Comparison of ENCODE assay signal across 24 cellular contexts in the genomic region with DNA sequence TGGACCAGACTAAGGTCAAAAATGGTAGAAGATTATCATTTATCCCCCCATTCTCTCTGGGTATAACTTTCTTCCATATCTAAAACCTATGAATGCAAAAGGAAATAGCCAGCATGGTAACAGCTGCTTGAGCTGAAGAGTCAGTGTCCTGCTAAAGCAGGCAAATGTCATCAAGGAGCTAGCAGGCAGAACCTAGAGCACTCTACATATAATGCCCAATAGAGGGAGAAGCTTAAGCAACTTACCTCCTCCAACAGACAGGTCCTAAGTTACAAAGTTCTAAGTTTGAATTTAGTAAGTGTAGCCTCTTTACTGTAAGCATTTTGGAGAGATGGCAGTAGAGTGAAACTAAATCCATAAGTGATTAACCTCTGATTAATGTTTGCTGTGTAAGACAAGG. TPM values are rescaled to one million over a fixed set of nuclear protein-coding genes. Genes with fewer than 3 reads are reported as not detected.
DNase-seq lines count a peak whose midpoint lies in the region; ATAC-seq and TF ChIP-seq lines count a peak whose summit lies in the region.
"Had no signal": no experiment of that assay in that cellular context is flagged by ENCODE, and none has a peak within 500 bp of the region (broad histone marks: within the 10 kb centered on the region; RNA-seq: fewer than 3 reads in every experiment).

No MANE protein-coding gene starts in this region.

- CTCF ChIA-PET in HCT116 (lab: Charles Lee), result no interaction called here

- no peak overlapping the region for H3K27ac ChIP-seq in CD4-positive, CD25-positive, alpha-beta regulatory T cell (ENCODE audit: insufficient read depth, low read length, poor library complexity, severe bottlenecking)
- H3K27ac ChIP-seq in HCT116 (ENCODE audit: low read depth, low read length) (no peak overlapping the region), coronary artery (peak overlapping the region in 1 of 2 donors; percentile 54), colonic mucosa (no peak overlapping the region)
- H3K27ac ChIP-seq: brain microvascular endothelial cell, epithelial cell of prostate, SJCRH30 had no signal

- H3K27me3 Mint-ChIP-seq in CD4-positive, CD25-positive, alpha-beta regulatory T cell, result no peaks in the 10 kb centered on the region
- H3K27me3 Mint-ChIP-seq in nephron (ENCODE audit: low read depth), result no peaks in the 10 kb centered on the region
- no peaks in the 10 kb centered on the region for H3K27me3 Mint-ChIP-seq in activated naive CD8-positive, alpha-beta T cell treated with anti-CD3 and anti-CD28 coated beads, Interleukin-2, amount 50 U/mL, for 24 hours
- H3K27me3 Mint-ChIP-seq: activated naive CD8-positive, alpha-beta T cell treated with anti-CD3 and anti-CD28 coated beads for 36 hours had no signal

- H3K79me2 ChIP-seq in HCT116 (ENCODE audit: insufficient read depth, low read length), result peaks cover 98% of the 10 kb centered on the region

- peak overlapping the region; percentile 21 for H3K4me3 ChIP-seq in CD4-positive, CD25-positive, alpha-beta regulatory T cell (ENCODE audit: low read depth, low read length)
- H3K4me3 ChIP-seq in HCT116 (replicated peaks in 1 of 2; ENCODE audit: low read depth in 1 of 2, low read length in 2 of 2), result no peak overlapping the region
- peak overlapping the region; percentile 12 for H3K4me3 ChIP-seq in coronary artery
- H3K4me3 ChIP-seq in colonic mucosa, result no peak overlapping the region
- H3K4me3 ChIP-seq: SJCRH30 had no signal

- H3K4me1 Mint-ChIP-seq in CD4-positive, CD25-positive, alpha-beta regulatory T cell, result peaks cover 27 to 79% (median 52%) of the 10 kb centered on the region in 4 donors
- peaks cover 42% of the 10 kb centered on the region for H3K4me1 Mint-ChIP-seq in nephron
- peaks cover 63% of the 10 kb centered on the region for H3K4me1 Mint-ChIP-seq in activated naive CD8-positive, alpha-beta T cell treated with anti-CD3 and anti-CD28 coated beads, Interleukin-2, amount 50 U/mL, for 24 hours

- BruUV-seq in HCT116 (replicated peaks; lab: Mats Ljungman, UMichigan), result no TSS peak

- ATAC-seq in CD4-positive, CD25-positive, alpha-beta regulatory T cell (ENCODE audit: low read depth in 2 of 2), result no peak
- peak; percentile 28; the same call in 1 of the 2 replicates for ATAC-seq in HCT116
- no peak for ATAC-seq in GM21360 (IDR thresholded peaks at IDR 0.05; ENCODE audit: unreplicated experiment)
- ATAC-seq in activated naive CD8-positive, alpha-beta T cell treated with anti-CD3 and anti-CD28 coated beads, Interleukin-2, amount 50 U/mL, for 24 hours, result no peak

- no peak overlapping the region for H3K4me2 ChIP-seq in HCT116 (ENCODE audit: low read length)

- intact Hi-C loops in HCT116 (cut with micrococcal nuclease), result no loop called here
- intact Hi-C loops in colonic mucosa (cut with DNase I), result no loop called here

- H3K4me1 ChIP-seq in CD4-positive, CD25-positive, alpha-beta regulatory T cell (ENCODE audit: control insufficient read depth, insufficient read depth, low read length, poor library complexity, severe bottlenecking), result peaks cover 40% of the 10 kb centered on the region
- peaks cover 30 to 33% of the 10 kb centered on the region in 2 experiments for H3K4me1 ChIP-seq in HCT116 (ENCODE audit: control insufficient read depth in 1 of 2, insufficient read depth in 2 of 2, low read length in 2 of 2)
- peaks cover 6% of the 10 kb centered on the region for H3K4me1 ChIP-seq in colonic mucosa

- RAD21 ChIA-PET in HCT116 (lab: Charles Lee; ENCODE audit: low non-redundant PET in 1 of 2, low total read pairs in 2 of 2, uncharacterized antibody in 2 of 2, unreplicated experiment in 2 of 2), result no interaction called here

- no peak overlapping the region for H2AFZ ChIP-seq in HCT116 (ENCODE audit: low read depth, low read length, poor library complexity, severe bottlenecking)

- peaks cover 3% of the 10 kb centered on the region for H3K36me3 ChIP-seq in CD4-positive, CD25-positive, alpha-beta regulatory T cell (ENCODE audit: control insufficient read depth, insufficient read depth, low read length)
- no peaks in the 10 kb centered on the region for H3K36me3 ChIP-seq in HCT116 (ENCODE audit: control insufficient read depth in 1 of 2, insufficient read depth in 2 of 2, low read length in 2 of 2)
- H3K36me3 ChIP-seq in colonic mucosa, result no peaks in the 10 kb centered on the region
- H3K36me3 ChIP-seq: brain microvascular endothelial cell, SJCRH30 had no signal

- H3K9me3 ChIP-seq in CD4-positive, CD25-positive, alpha-beta regulatory T cell (ENCODE audit: control insufficient read depth in 2 of 2, low read length in 2 of 2), result no peaks in the 10 kb centered on the region
- H3K9me3 ChIP-seq in HCT116 (ENCODE audit: control insufficient read depth in 1 of 2, insufficient read depth in 1 of 2, low read depth in 1 of 2, low read length in 2 of 2), result no peaks in the 10 kb centered on the region
- no peaks in the 10 kb centered on the region for H3K9me3 ChIP-seq in colonic mucosa
- H3K9me3 ChIP-seq: SJCRH30 had no signal

- peaks cover 13% of the 10 kb centered on the region; the same call in 1 of the 2 replicates for H4K20me1 ChIP-seq in HCT116 (ENCODE audit: insufficient read depth)

- no peak for TF ChIP-seq POLR2A in HCT116 (IDR thresholded peaks at IDR 0.05; ENCODE audit: borderline replicate concordance, extremely low read depth, insufficient read depth, insufficient read length)

- TF ChIP-seq RAD21 in HCT116 (IDR thresholded peaks at IDR 0.05; ENCODE audit: low read depth), result no peak

- TF ChIP-seq CTCF in HCT116 (IDR thresholded peaks at IDR 0.05 in 2 of 3, conservative IDR thresholded peaks at IDR 0.05 in 1 of 3; ENCODE audit: borderline replicate concordance in 1 of 3, insufficient read depth in 1 of 3, low read depth in 2 of 3, low read length in 2 of 3) (no peak), coronary artery (IDR thresholded peaks at IDR 0.05) (no peak), nephron (IDR thresholded peaks at IDR 0.05; ENCODE audit: unreplicated experiment in 3 of 3) (no peak), colonic mucosa (IDR thresholded peaks at IDR 0.05) (no peak)

- no peaks in the 10 kb centered on the region for H3K9me3 Mint-ChIP-seq in CD4-positive, CD25-positive, alpha-beta regulatory T cell
- H3K9me3 Mint-ChIP-seq in nephron, result no peaks in the 10 kb centered on the region
- no peaks in the 10 kb centered on the region for H3K9me3 Mint-ChIP-seq in activated naive CD8-positive, alpha-beta T cell treated with anti-CD3 and anti-CD28 coated beads, Interleukin-2, amount 50 U/mL, for 24 hours
- H3K9me3 Mint-ChIP-seq: activated naive CD8-positive, alpha-beta T cell treated with anti-CD3 and anti-CD28 coated beads for 36 hours; T-helper 1 cell treated with Interleukin-12 subunit alpha and Interleukin-12 subunit beta and Interleukin-4 antibody, amounts not matched to agents 30 μg/mL and 1 μg/mL, for 36 hours had no signal

- peak overlapping the region; percentile 8 to 82 (median 42) for H3K4me3 Mint-ChIP-seq in CD4-positive, CD25-positive, alpha-beta regulatory T cell
- no peak overlapping the region for H3K4me3 Mint-ChIP-seq in nephron
- H3K4me3 Mint-ChIP-seq in activated naive CD8-positive, alpha-beta T cell treated with anti-CD3 and anti-CD28 coated beads, Interleukin-2, amount 50 U/mL, for 24 hours, result no peak overlapping the region
- H3K4me3 Mint-ChIP-seq: activated naive CD8-positive, alpha-beta T cell treated with anti-CD3 and anti-CD28 coated beads for 36 hours; T-helper 1 cell treated with Interleukin-12 subunit alpha and Interleukin-12 subunit beta and Interleukin-4 antibody, amounts not matched to agents 30 μg/mL and 1 μg/mL, for 36 hours had no signal

- no peak overlapping the region for H3K9ac ChIP-seq in HCT116 (ENCODE audit: low read length)
- H3K9ac ChIP-seq in colonic mucosa (ENCODE audit: low read depth in 2 of 2, low read length in 2 of 2), result no peak overlapping the region

- H3K27ac Mint-ChIP-seq in CD4-positive, CD25-positive, alpha-beta regulatory T cell, result peak overlapping the region in 1 of 3 donors; percentile 8
- peak overlapping the region; percentile 5 to 79 (median 72) for H3K27ac Mint-ChIP-seq in nephron
- no peak overlapping the region for H3K27ac Mint-ChIP-seq in activated naive CD8-positive, alpha-beta T cell treated with anti-CD3 and anti-CD28 coated beads, Interleukin-2, amount 50 U/mL, for 24 hours
- H3K27ac Mint-ChIP-seq: activated naive CD8-positive, alpha-beta T cell treated with anti-CD3 and anti-CD28 coated beads for 36 hours; T-helper 1 cell treated with Interleukin-12 subunit alpha and Interleukin-12 subunit beta and Interleukin-4 antibody, amounts not matched to agents 30 μg/mL and 1 μg/mL, for 36 hours had no signal

- peaks cover 13% of the 10 kb centered on the region for H3K36me3 Mint-ChIP-seq in CD4-positive, CD25-positive, alpha-beta regulatory T cell
- peaks cover 8% of the 10 kb centered on the region for H3K36me3 Mint-ChIP-seq in nephron (ENCODE audit: low read depth)
- H3K36me3 Mint-ChIP-seq in activated naive CD8-positive, alpha-beta T cell treated with anti-CD3 and anti-CD28 coated beads, Interleukin-2, amount 50 U/mL, for 24 hours (ENCODE audit: low read depth), result peaks cover 15% of the 10 kb centered on the region

- DNase-seq in CD4-positive, CD25-positive, alpha-beta regulatory T cell, result no peak
- no peak for DNase-seq in HCT116 (ENCODE audit: low read depth, low spot score)
- DNase-seq in coronary artery (ENCODE audit: low spot score), result no peak
- no peak for DNase-seq in colonic mucosa
- no peak for DNase-seq in activated naive CD8-positive, alpha-beta T cell treated with anti-CD3 and anti-CD28 coated beads, Interleukin-2, amount 50 U/mL, for 24 hours
- no peak for DNase-seq in HuH-7 (ENCODE audit: low spot score)
- DNase-seq: activated CD4-positive, alpha-beta T cell treated with anti-CD3 and anti-CD28 coated beads, Interleukin-2, amount 50 U/mL, for 48 hours; activated naive CD8-positive, alpha-beta T cell treated with anti-CD3 and anti-CD28 coated beads for 36 hours; brain microvascular endothelial cell; COR-L47; dermis blood vessel endothelial cell; foreskin melanocyte; NCI-H1436 treated with DMSO at 0.1 percent for 48 hours; NCI-H2171; NCI-H526 treated with DMSO at 0.1 percent for 48 hours; OCI-M1; SJCRH30; stimulated activated CD4-positive, alpha-beta T cell treated with anti-CD3 and anti-CD28 coated beads, Interleukin-2, amount 100 ng/mL, for 24 hours; stimulated activated naive CD8-positive, alpha-beta T cell treated with anti-CD3 and anti-CD28 coated beads, Interleukin-15, Interleukin-2, amounts not matched to agents 100 U/mL and 50 U/mL, for 24 hours; trophoblast cell had no signal

- no peaks in the 10 kb centered on the region for H3K27me3 ChIP-seq in CD4-positive, CD25-positive, alpha-beta regulatory T cell (ENCODE audit: control insufficient read depth, insufficient read depth, low read length)
- no peaks in the 10 kb centered on the region for H3K27me3 ChIP-seq in HCT116 (ENCODE audit: insufficient read depth, low read length)
- no peaks in the 10 kb centered on the region for H3K27me3 ChIP-seq in colonic mucosa
- H3K27me3 ChIP-seq: brain microvascular endothelial cell, SJCRH30 had no signal

- POLR2A ChIA-PET in HCT116 (lab: Charles Lee), result no interaction called here

- no peaks in the 10 kb centered on the region for H3K9me2 ChIP-seq in HCT116 (ENCODE audit: insufficient read depth)

RNA-seq across cellular contexts. Expression of gene RAF1, which starts 7.7 kb away (rescaled TPM):
- 133 TPM for total RNA-seq in CD4-positive, CD25-positive, alpha-beta regulatory T cell
- polyA plus RNA-seq in CD4-positive, CD25-positive, alpha-beta regulatory T cell, result 10 to 100 TPM; 54.1 to 73.5 (median 66.3) TPM
- total RNA-seq in HCT116 (2021; ENCODE audit: unreplicated experiment), result 64.3 TPM
- 49.7 and 51.0 TPM in 2 replicates for polyA plus RNA-seq in HCT116 (2012)
- total RNA-seq in colonic mucosa, result 10 to 100 TPM; 66.1 to 79.5 TPM

Comparison
In these comparisons a context has a peak if more than half of its experiments do, and no peak if none do; other contexts are left out.
1. H3K4me3 ChIP-seq: peak in CD4-positive, CD25-positive, alpha-beta regulatory T cell (single experiment) and coronary artery (single experiment); none in HCT116 (0 of 2) and colonic mucosa (single experiment).
2. H3K4me3 Mint-ChIP-seq: peak in CD4-positive, CD25-positive, alpha-beta regulatory T cell (4 of 4); none in nephron (0 of 3) and activated naive CD8-positive, alpha-beta T cell treated with anti-CD3 and anti-CD28 coated beads, Interleukin-2, amount 50 U/mL, for 24 hours (single experiment).